In the genomic region with DNA sequence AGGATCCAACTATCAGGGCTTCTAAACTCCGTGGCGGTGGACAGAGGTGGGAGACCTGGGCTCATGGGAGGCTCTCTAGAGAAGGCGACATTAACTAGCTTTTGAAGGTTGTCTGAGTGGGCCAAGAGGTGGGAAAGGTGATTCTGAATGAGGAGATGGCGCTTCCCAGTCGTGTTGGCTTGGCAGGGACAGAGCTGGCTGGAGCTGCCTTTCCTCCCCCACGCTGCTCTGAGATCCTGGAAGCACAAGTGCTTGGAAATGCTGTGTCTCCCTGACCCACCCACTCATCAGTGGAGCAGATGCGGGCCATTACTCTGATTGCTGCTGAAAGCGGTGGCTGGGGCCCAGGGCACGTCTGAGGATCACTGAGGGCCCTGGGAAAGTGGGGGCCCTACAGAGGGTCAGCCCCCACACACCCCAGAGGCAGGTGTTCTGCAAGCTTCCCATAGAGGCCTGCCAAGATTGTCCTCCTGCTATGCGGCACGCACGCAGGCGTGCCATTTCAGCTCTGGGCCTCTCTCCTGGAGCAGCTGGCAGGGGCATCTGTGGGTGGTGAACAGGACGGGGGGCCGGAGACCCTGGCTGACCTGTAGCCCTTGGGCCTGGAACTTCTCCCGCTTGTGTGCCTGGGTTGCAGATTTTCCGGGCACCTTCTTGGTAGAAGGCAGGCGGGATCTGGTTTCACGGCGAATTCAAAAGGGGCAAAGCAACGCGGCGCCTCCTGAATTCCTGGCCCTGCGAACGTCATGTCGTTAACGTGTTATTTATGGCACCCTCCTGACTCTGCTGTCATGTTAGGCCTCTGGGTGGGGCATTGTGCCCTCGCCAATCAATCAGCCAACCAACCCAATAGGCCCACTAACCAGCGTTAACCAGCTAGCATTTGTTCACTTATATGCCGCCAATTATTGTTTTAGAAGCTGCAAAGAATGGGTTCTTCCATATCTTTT, we compare ENCODE assay signal across 1 cellular context.
TF ChIP-seq lines count a peak whose summit lies in the region.

No MANE protein-coding gene starts in this region.

TF ChIP-seq in WTC11, 78 proteins besides CTCF, POLR2A, EP300 and RAD21 (continued from another document):
- TF ChIP-seq ZBTB43 (CRISPR knock-in tag; IDR thresholded peaks at IDR 0.05) (no peak), SMAD4 (CRISPR knock-in tag; IDR thresholded peaks at IDR 0.05) (no peak), MAX (CRISPR knock-in tag; IDR thresholded peaks at IDR 0.05) (no peak)
- TF ChIP-seq, protein P1, sequence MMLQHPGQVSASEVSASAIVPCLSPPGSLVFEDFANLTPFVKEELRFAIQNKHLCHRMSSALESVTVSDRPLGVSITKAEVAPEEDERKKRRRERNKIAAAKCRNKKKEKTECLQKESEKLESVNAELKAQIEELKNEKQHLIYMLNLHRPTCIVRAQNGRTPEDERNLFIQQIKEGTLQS (CRISPR knock-in tag; conservative IDR thresholded peaks at IDR 0.05), result no peak
